ENCODE assay signal across 8 cellular contexts in genomic region chr20:32354592-32355416, GRCh38. TPM values are rescaled to one million over a fixed set of nuclear protein-coding genes. Genes with fewer than 3 reads are reported as not detected.
DNase-seq lines count a peak whose midpoint lies in the region; ATAC-seq, FAIRE-seq and TF ChIP-seq lines count a peak whose summit lies in the region.

No MANE protein-coding gene starts in this region.

- peaks cover 13% of the 10 kb centered on the region for H3K79me2 ChIP-seq in endothelial cell of umbilical vein (ENCODE audit: control insufficient read depth, insufficient read depth, low read length)

- H2AFZ ChIP-seq in endothelial cell of umbilical vein (ENCODE audit: low read depth, low read length) = no peak overlapping the region

- intact Hi-C loops in endothelial cell of umbilical vein (cut with micrococcal nuclease) = no loop called here

- TF ChIP-seq CTCF in endothelial cell of umbilical vein (IDR thresholded peaks at IDR 0.05; ENCODE audit: extremely low read depth in 1 of 2, insufficient read depth in 1 of 2, low read depth in 1 of 2, low read length in 2 of 2) = no peak
- no peak for TF ChIP-seq CTCF in WERI-Rb-1 (IDR thresholded peaks at IDR 0.05; ENCODE audit: low read depth, low read length)

- H3K27me3 Mint-ChIP-seq in stimulated activated naive CD8-positive, alpha-beta T cell treated with anti-CD3 and anti-CD28 coated beads, Interleukin-15, Interleukin-2, amounts not matched to agents 100 ng/mL and 50 ng/mL, for 24 hours = no peaks in the 10 kb centered on the region

- FAIRE-seq in endothelial cell of umbilical vein (lab: Jason Lieb, UNC) = peak; percentile 43

- H3K9me1 ChIP-seq in endothelial cell of umbilical vein (replicated peaks; ENCODE audit: control insufficient read depth, extremely low read depth, insufficient read depth, low read length) = no peaks in the 10 kb centered on the region

- no peak for ATAC-seq in stimulated activated naive CD8-positive, alpha-beta T cell treated with anti-CD3 and anti-CD28 coated beads, Interleukin-15, Interleukin-2, amounts not matched to agents 100 U/mL and 50 U/mL, for 24 hours

- CTCF ChIA-PET in endothelial cell of umbilical vein (lab: Charles Lee) = no interaction called here

- peaks cover 44% of the 10 kb centered on the region for H3K4me1 Mint-ChIP-seq in stimulated activated naive CD8-positive, alpha-beta T cell treated with anti-CD3 and anti-CD28 coated beads, Interleukin-15, Interleukin-2, amounts not matched to agents 100 ng/mL and 50 ng/mL, for 24 hours (ENCODE audit: low read depth)

- POLR2A ChIA-PET in endothelial cell of umbilical vein (lab: Charles Lee) = no interaction called here

- no peaks in the 10 kb centered on the region for H3K9me3 Mint-ChIP-seq in stimulated activated naive CD8-positive, alpha-beta T cell treated with anti-CD3 and anti-CD28 coated beads, Interleukin-15, Interleukin-2, amounts not matched to agents 100 ng/mL and 50 ng/mL, for 24 hours

- H4K20me1 ChIP-seq in endothelial cell of umbilical vein (replicated peaks; ENCODE audit: control insufficient read depth, extremely low read depth, insufficient read depth, low read length) = peaks cover 2% of the 10 kb centered on the region

- H3K4me3 ChIP-seq in endothelial cell of umbilical vein (replicated peaks in 1 of 3; ENCODE audit: insufficient read depth in 1 of 3, low read depth in 1 of 3, low read length in 3 of 3) = no peak overlapping the region
- H3K4me3 ChIP-seq in WERI-Rb-1 (ENCODE audit: low read depth, low read length) = no peak overlapping the region

- H3K4me3 Mint-ChIP-seq in stimulated activated naive CD8-positive, alpha-beta T cell treated with anti-CD3 and anti-CD28 coated beads, Interleukin-15, Interleukin-2, amounts not matched to agents 100 ng/mL and 50 ng/mL, for 24 hours = peak overlapping the region; percentile 7

- dilution Hi-C loops in endothelial cell of umbilical vein (cut with MboI; ENCODE audit: extremely low pct_ligation_motif_present, low sequenced_read_pairs) = no loop called here

- no peaks in the 10 kb centered on the region for H3K27me3 ChIP-seq in endothelial cell of umbilical vein (ENCODE audit: control insufficient read depth in 2 of 2, insufficient read depth in 2 of 2, low read length in 2 of 2)
- no peaks in the 10 kb centered on the region for H3K27me3 ChIP-seq in WERI-Rb-1 (ENCODE audit: insufficient read depth, low read depth, severe bottlenecking)

- H3K36me3 ChIP-seq in endothelial cell of umbilical vein (ENCODE audit: control insufficient read depth in 2 of 2, extremely low read depth in 1 of 2, insufficient read depth in 2 of 2, low read length in 2 of 2) (no peaks in the 10 kb centered on the region), WERI-Rb-1 (peaks cover 4% of the 10 kb centered on the region)

- DNase-seq in stimulated activated naive CD8-positive, alpha-beta T cell treated with anti-CD3 and anti-CD28 coated beads, Interleukin-15, Interleukin-2, amounts not matched to agents 100 U/mL and 50 U/mL, for 24 hours = no peak
- DNase-seq in NCI-H226 = peak; percentile 55
- no peak for DNase-seq in endothelial cell of umbilical vein (ENCODE audit: low read depth, low spot score)
- no peak for DNase-seq in NCI-H2227 (lab: John Stamatoyannopoulos, UW; ENCODE audit: unreplicated experiment)
- DNase-seq in WERI-Rb-1 = no peak
- DNase-seq in nucleus accumbens (lab: John Stamatoyannopoulos, UW) = no peak
- DNase-seq in cortex of kidney (lab: John Stamatoyannopoulos, UW) = no peak

- no TSS peak for BruUV-seq in endothelial cell of umbilical vein (replicated peaks; lab: Mats Ljungman, UMichigan)

- no peak for TF ChIP-seq POLR2A in endothelial cell of umbilical vein (IDR thresholded peaks at IDR 0.05; ENCODE audit: low read depth, low read length)

- no peak overlapping the region for H3K4me2 ChIP-seq in endothelial cell of umbilical vein (ENCODE audit: insufficient read depth, low read length)

- peaks cover 19% of the 10 kb centered on the region for H3K4me1 ChIP-seq in endothelial cell of umbilical vein (ENCODE audit: control insufficient read depth, extremely low read depth, insufficient read depth, low read length)

- H3K27ac ChIP-seq in endothelial cell of umbilical vein (ENCODE audit: insufficient read depth, low read depth, low read length) = no peak overlapping the region
- H3K27ac ChIP-seq in WERI-Rb-1 = no peak overlapping the region

- no peak overlapping the region for H3K9ac ChIP-seq in endothelial cell of umbilical vein (replicated peaks; ENCODE audit: extremely low read depth, insufficient read depth, low read length)

- peaks cover 19% of the 10 kb centered on the region for H3K36me3 Mint-ChIP-seq in stimulated activated naive CD8-positive, alpha-beta T cell treated with anti-CD3 and anti-CD28 coated beads, Interleukin-15, Interleukin-2, amounts not matched to agents 100 ng/mL and 50 ng/mL, for 24 hours (ENCODE audit: low read depth)

- no peaks in the 10 kb centered on the region for H3K9me3 ChIP-seq in endothelial cell of umbilical vein (replicated peaks; ENCODE audit: control insufficient read depth, insufficient read depth, low read length)
- no peaks in the 10 kb centered on the region for H3K9me3 ChIP-seq in WERI-Rb-1 (ENCODE audit: severe bottlenecking)

- peak overlapping the region; percentile 77 for H3K27ac Mint-ChIP-seq in stimulated activated naive CD8-positive, alpha-beta T cell treated with anti-CD3 and anti-CD28 coated beads, Interleukin-15, Interleukin-2, amounts not matched to agents 100 ng/mL and 50 ng/mL, for 24 hours

TF ChIP-seq in endothelial cell of umbilical vein, 7 proteins besides CTCF, POLR2A, EP300 and RAD21:
- TF ChIP-seq JUN (IDR thresholded peaks at IDR 0.05; ENCODE audit: borderline replicate concordance, insufficient read depth, insufficient read length, low read depth) = no peak
- peak; percentile 39 for TF ChIP-seq FOS (IDR thresholded peaks at IDR 0.05; ENCODE audit: borderline replicate concordance, insufficient read depth, low read length)

RNA-seq across cellular contexts. Expression of gene ASXL1, which starts 3.3 kb away (rescaled TPM):
- 98.9 and 101 TPM in 2 replicates for total RNA-seq in endothelial cell of umbilical vein
- polyA plus RNA-seq in endothelial cell of umbilical vein = 37.3 and 45.4 TPM in 2 replicates
- 30.1 and 34.6 TPM in 2 replicates for polyA plus RNA-seq in endothelial cell of umbilical vein (2011; cell fraction: cytosol; rRNA removed)
- polyA plus RNA-seq in endothelial cell of umbilical vein (2011; cell fraction: nucleus; rRNA removed) = 264 and 294 TPM in 2 replicates
- 46.9 and 53.2 TPM in 2 replicates for polyA plus RNA-seq in endothelial cell of umbilical vein (2012)
- 106 and 119 TPM in 2 replicates for polyA minus RNA-seq in endothelial cell of umbilical vein
- polyA minus RNA-seq in endothelial cell of umbilical vein (2011; cell fraction: cytosol; rRNA and poly(A)+ RNA removed) = 35.6 TPM
- polyA minus RNA-seq in endothelial cell of umbilical vein (2011; cell fraction: nucleus; rRNA and poly(A)+ RNA removed) = 155 and 193 TPM in 2 replicates
